In genomic region chr6:26214826-26215199, GRCh38 we compare ENCODE assay signal across 1 cellular context.
TF ChIP-seq lines count a peak whose summit lies in the region.

No MANE protein-coding gene starts in this region.

TF ChIP-seq in K562, 482 proteins besides CTCF, POLR2A, EP300 and RAD21 (continued from another document and continues in another):
- TF ChIP-seq STAT6 (CRISPR knock-in tag; IDR thresholded peaks at IDR 0.05) (no peak), ZNF695 (CRISPR knock-in tag; IDR thresholded peaks at IDR 0.05) (no peak), NFIX (CRISPR knock-in tag; IDR thresholded peaks at IDR 0.05; ENCODE audit: low read depth) (no peak), RBM22 (IDR thresholded peaks at IDR 0.05; ENCODE audit: low read depth, low read length, poor library complexity, severe bottlenecking) (peak; percentile 97), SP2 (IDR thresholded peaks at IDR 0.05; ENCODE audit: extremely low read depth, low read depth, low read length, poor library complexity, severe bottlenecking) (no peak), SMAD1 (IDR thresholded peaks at IDR 0.05; ENCODE audit: low read depth, low read length, partially characterized antibody) (no peak), PHB2 (IDR thresholded peaks at IDR 0.05; ENCODE audit: low read depth) (0 out of 2 replicates have a peak, but pooled peaks have one; percentile 37), ZNF318 (IDR thresholded peaks at IDR 0.05; ENCODE audit: borderline replicate concordance in 1 of 2, low read depth in 1 of 2) (no peak), XRCC4 (IDR thresholded peaks at IDR 0.05; ENCODE audit: extremely low read depth, insufficient read depth, insufficient read length) (no peak), KAT7 (CRISPR knock-in tag; IDR thresholded peaks at IDR 0.05; ENCODE audit: borderline replicate concordance) (no peak), TEAD1 (CRISPR knock-in tag; IDR thresholded peaks at IDR 0.05) (no peak), EWSR1 (IDR thresholded peaks at IDR 0.05; ENCODE audit: borderline replicate concordance, low read depth, partially characterized antibody) (no peak), U2AF2 (optimal IDR thresholded peaks at IDR 0.05; ENCODE audit: low read depth, low read length) (no peak), THRAP3 (IDR thresholded peaks at IDR 0.05; ENCODE audit: borderline replicate concordance) (no peak), SIN3B (IDR thresholded peaks at IDR 0.05; ENCODE audit: low read depth) (no peak), ZNF140 (CRISPR knock-in tag; IDR thresholded peaks at IDR 0.05) (no peak), TAF7 (tag; IDR thresholded peaks at IDR 0.05) (no peak), DDX20 (tag; IDR thresholded peaks at IDR 0.05; ENCODE audit: low read depth) (no peak), RBM17 (IDR thresholded peaks at IDR 0.05; ENCODE audit: borderline replicate concordance, low read depth, low read length) (no peak), PTTG1 (tag; IDR thresholded peaks at IDR 0.05; ENCODE audit: low read depth) (no peak), ZNF407 (IDR thresholded peaks at IDR 0.05; ENCODE audit: low read depth) (no peak), PTBP1 (IDR thresholded peaks at IDR 0.05; ENCODE audit: low read depth, low read length) (peak; percentile 90; the same call in 1 of the 2 replicates), ZNF398 (CRISPR knock-in tag; IDR thresholded peaks at IDR 0.05) (no peak), MAFK (IDR thresholded peaks at IDR 0.05; ENCODE audit: low read length) (no peak), ZNF75A (CRISPR knock-in tag; IDR thresholded peaks at IDR 0.05) (no peak), NCOA6 (IDR thresholded peaks at IDR 0.05) (no peak), NR3C1 (CRISPR knock-in tag; IDR thresholded peaks at IDR 0.05) (no peak)
- TF ChIP-seq, protein P1, sequence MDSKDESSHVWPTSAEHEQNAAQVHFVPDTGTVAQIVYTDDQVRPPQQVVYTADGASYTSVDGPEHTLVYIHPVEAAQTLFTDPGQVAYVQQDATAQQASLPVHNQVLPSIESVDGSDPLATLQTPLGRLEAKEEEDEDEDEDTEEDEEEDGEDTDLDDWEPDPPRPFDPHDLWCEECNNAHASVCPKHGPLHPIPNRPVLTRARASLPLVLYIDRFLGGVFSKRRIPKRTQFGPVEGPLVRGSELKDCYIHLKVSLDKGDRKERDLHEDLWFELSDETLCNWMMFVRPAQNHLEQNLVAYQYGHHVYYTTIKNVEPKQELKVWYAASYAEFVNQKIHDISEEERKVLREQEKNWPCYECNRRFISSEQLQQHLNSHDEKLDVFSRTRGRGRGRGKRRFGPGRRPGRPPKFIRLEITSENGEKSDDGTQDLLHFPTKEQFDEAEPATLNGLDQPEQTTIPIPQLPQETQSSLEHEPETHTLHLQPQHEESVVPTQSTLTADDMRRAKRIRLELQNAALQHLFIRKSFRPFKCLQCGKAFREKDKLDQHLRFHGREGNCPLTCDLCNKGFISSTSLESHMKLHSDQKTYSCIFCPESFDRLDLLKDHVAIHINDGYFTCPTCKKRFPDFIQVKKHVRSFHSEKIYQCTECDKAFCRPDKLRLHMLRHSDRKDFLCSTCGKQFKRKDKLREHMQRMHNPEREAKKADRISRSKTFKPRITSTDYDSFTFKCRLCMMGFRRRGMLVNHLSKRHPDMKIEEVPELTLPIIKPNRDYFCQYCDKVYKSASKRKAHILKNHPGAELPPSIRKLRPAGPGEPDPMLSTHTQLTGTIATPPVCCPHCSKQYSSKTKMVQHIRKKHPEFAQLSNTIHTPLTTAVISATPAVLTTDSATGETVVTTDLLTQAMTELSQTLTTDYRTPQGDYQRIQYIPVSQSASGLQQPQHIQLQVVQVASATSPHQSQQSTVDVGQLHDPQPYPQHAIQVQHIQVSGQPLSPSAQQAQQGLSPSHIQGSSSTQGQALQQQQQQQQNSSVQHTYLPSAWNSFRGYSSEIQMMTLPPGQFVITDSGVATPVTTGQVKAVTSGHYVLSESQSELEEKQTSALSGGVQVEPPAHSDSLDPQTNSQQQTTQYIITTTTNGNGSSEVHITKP (IDR thresholded peaks at IDR 0.05; ENCODE audit: partially characterized antibody) = no peak
- TF ChIP-seq, protein P2, sequence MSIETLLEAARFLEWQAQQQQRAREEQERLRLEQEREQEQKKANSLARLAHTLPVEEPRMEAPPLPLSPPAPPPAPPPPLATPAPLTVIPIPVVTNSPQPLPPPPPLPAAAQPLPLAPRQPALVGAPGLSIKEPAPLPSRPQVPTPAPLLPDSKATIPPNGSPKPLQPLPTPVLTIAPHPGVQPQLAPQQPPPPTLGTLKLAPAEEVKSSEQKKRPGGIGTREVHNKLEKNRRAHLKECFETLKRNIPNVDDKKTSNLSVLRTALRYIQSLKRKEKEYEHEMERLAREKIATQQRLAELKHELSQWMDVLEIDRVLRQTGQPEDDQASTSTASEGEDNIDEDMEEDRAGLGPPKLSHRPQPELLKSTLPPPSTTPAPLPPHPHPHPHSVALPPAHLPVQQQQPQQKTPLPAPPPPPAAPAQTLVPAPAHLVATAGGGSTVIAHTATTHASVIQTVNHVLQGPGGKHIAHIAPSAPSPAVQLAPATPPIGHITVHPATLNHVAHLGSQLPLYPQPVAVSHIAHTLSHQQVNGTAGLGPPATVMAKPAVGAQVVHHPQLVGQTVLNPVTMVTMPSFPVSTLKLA (conservative IDR thresholded peaks at IDR 0.05) = peak; percentile 10 to 34; a peak in 2 of 4 replicates
